In genomic region chr6:111591901-111592461, GRCh38 we compare ENCODE assay signal across 10 cellular contexts. TPM values are rescaled to one million over a fixed set of nuclear protein-coding genes. Genes with fewer than 3 reads are reported as not detected.
A peak's percentile ranks its signal among the peaks of the same experiment; 100 is the strongest.
DNase-seq lines count a peak whose midpoint lies in the region; ATAC-seq and TF ChIP-seq lines count a peak whose summit lies in the region.
"Had no signal": no experiment of that assay in that cellular context is flagged by ENCODE, and none has a peak within 500 bp of the region (broad histone marks: within the 10 kb centered on the region; RNA-seq: fewer than 3 reads in every experiment).

No MANE protein-coding gene starts in this region.

- CTCF ChIA-PET in RWPE1 (lab: Yijun Ruan, JAX) = interaction anchor here (0.6 kb wide), 1 partner anchor 1058 kb away, joined by 3 read pairs; no protein-coding TSS in a partner anchor

- peaks cover 41 to 85% (median 66%) of the 10 kb centered on the region in 3 donors for H3K4me1 ChIP-seq in esophagus squamous epithelium
- peaks cover 57% of the 10 kb centered on the region for H3K4me1 ChIP-seq in psoas muscle

- H3K36me3 ChIP-seq in esophagus squamous epithelium (peaks cover 0 to 26% (median 0%) of the 10 kb centered on the region in 3 donors), psoas muscle (ENCODE audit: insufficient read depth in 1 of 2, low read depth in 1 of 2) (no peaks in the 10 kb centered on the region)

- TF ChIP-seq CTCF in RWPE1 (conservative IDR thresholded peaks at IDR 0.05; ENCODE audit: low read depth) = no peak
- TF ChIP-seq CTCF in esophagus squamous epithelium (IDR thresholded peaks at IDR 0.05) = no peak
- TF ChIP-seq CTCF in psoas muscle (IDR thresholded peaks at IDR 0.05) = no peak

- no peak for TF ChIP-seq POLR2A in esophagus squamous epithelium (IDR thresholded peaks at IDR 0.05)

- ATAC-seq in psoas muscle = no peak
- ATAC-seq in HG03521 (IDR thresholded peaks at IDR 0.05; ENCODE audit: unreplicated experiment) = no peak
- ATAC-seq in GM19328 (IDR thresholded peaks at IDR 0.05; ENCODE audit: unreplicated experiment) = no peak
- ATAC-seq in HG03342 (IDR thresholded peaks at IDR 0.05; ENCODE audit: unreplicated experiment) = no peak

- intact Hi-C loops in esophagus squamous epithelium (cut with DNase I) (no loop called here), psoas muscle (cut with DNase I) (no loop called here), posterior vena cava (cut with DNase I) (no loop called here)

- H3K27me3 ChIP-seq in esophagus squamous epithelium (no peaks in the 10 kb centered on the region), psoas muscle (ENCODE audit: insufficient read depth in 3 of 3, low read length in 2 of 3) (no peaks in the 10 kb centered on the region)

- peak overlapping the region in 1 of 4 donors; percentile 45 for H3K4me3 ChIP-seq in esophagus squamous epithelium
- peak overlapping the region; percentile 26 for H3K4me3 ChIP-seq in psoas muscle

- H3K27ac ChIP-seq in RWPE1 (peak overlapping the region; percentile 100), esophagus squamous epithelium (peak overlapping the region; percentile 78 to 92 (median 88)), psoas muscle (peak overlapping the region; percentile 93)

- POLR2A ChIA-PET in RWPE1 (lab: Yijun Ruan, JAX; ENCODE audit: low non-redundant PET) = interaction anchor here (0.6 kb wide), 1 partner anchor 8 kb away, joined by 3 read pairs; no protein-coding TSS in a partner anchor

- DNase-seq in AG20443 (ENCODE audit: low spot score) (peak; percentile 39), RWPE1 (ENCODE audit: low spot score) (peak; percentile 66), esophagus squamous epithelium (lab: John Stamatoyannopoulos, UW) (no peak), psoas muscle (no peak), posterior vena cava (ENCODE audit: low spot score) (no peak)
- DNase-seq: effector memory CD4-positive, alpha-beta T cell; H9 had no signal

- H3K9me3 ChIP-seq in esophagus squamous epithelium (no peaks in the 10 kb centered on the region), psoas muscle (no peaks in the 10 kb centered on the region)

- WGBS in esophagus squamous epithelium, 2 donors = 15 to 33% methylated on average over 2 to 4 of the region's 4 CpGs
- WGBS in psoas muscle, 3 donors = 39 to 70% (median 49%) methylated on average over 4 of the region's 4 CpGs

RNA-seq across cellular contexts. Expression of gene TRAF3IP2, which starts 13.7 kb away (rescaled TPM):
- total RNA-seq in esophagus squamous epithelium (10 to 100 TPM; 36.8 to 52.1 (median 46.7) TPM), psoas muscle (10 to 100 TPM; 17.1 to 49.3 (median 19.5) TPM), posterior vena cava (10 to 100 TPM; 21.1 to 44.9 TPM)
- polyA plus RNA-seq in psoas muscle = 10 to 100 TPM in 2 of 3 donors, 1 to 10 TPM in 1; 7.9 to 46.5 (median 11.6) TPM

Comparison
In these comparisons a context has a peak if more than half of its experiments do, and no peak if none do; other contexts are left out.
1. DNase-seq: peak in AG20443 (single experiment) and RWPE1 (single experiment); none in esophagus squamous epithelium (single experiment), psoas muscle (0 of 2) and posterior vena cava (single experiment).
2. Peak in every context shown above with its lines, with median percentiles within 50 percentile points of each other: H3K27ac ChIP-seq.